8 cellular contexts compared by ENCODE assay signal in genomic region chr17:4980644-4981216, GRCh38. TPM values are rescaled to one million over a fixed set of nuclear protein-coding genes. Genes with fewer than 3 reads are reported as not detected.
DNase-seq lines count a peak whose midpoint lies in the region; ATAC-seq and TF ChIP-seq lines count a peak whose summit lies in the region.

No MANE protein-coding gene starts in this region.

- ATAC-seq in psoas muscle (peak; percentile 64 to 87 (median 72)), HG03520 (IDR thresholded peaks at IDR 0.05; ENCODE audit: unreplicated experiment) (no peak), HG03045 (IDR thresholded peaks at IDR 0.05; ENCODE audit: unreplicated experiment) (no peak)

- peaks cover 5% of the 10 kb centered on the region for H3K4me1 ChIP-seq in psoas muscle

- TF ChIP-seq CTCF in fibroblast of villous mesenchyme (IDR thresholded peaks at IDR 0.05; ENCODE audit: insufficient read depth, low read depth, low read length) (peak; percentile 79), psoas muscle (IDR thresholded peaks at IDR 0.05) (peak; percentile 69)

- intact Hi-C loops in psoas muscle (cut with DNase I) = loop anchor here (2.0 to 5.0 kb wide), 3 partner anchors 43 to 82 kb away; no protein-coding TSS in a partner anchor

- H3K27me3 ChIP-seq in psoas muscle (ENCODE audit: insufficient read depth in 3 of 3, low read length in 2 of 3) = no peaks in the 10 kb centered on the region

- 29 to 38% (median 32%) methylated on average over 6 of the region's 6 CpGs for WGBS in psoas muscle, 3 donors

- H3K9me3 ChIP-seq in psoas muscle = no peaks in the 10 kb centered on the region

- peak overlapping the region; percentile 23 for H3K27ac ChIP-seq in psoas muscle

- H3K4me3 ChIP-seq in fibroblast of villous mesenchyme (ENCODE audit: low read depth, low read length) (no peak overlapping the region), psoas muscle (no peak overlapping the region)

- H3K36me3 ChIP-seq in psoas muscle (ENCODE audit: insufficient read depth in 1 of 2, low read depth in 1 of 2) = peaks cover 11 to 99% of the 10 kb centered on the region in 2 donors

- DNase-seq in stimulated activated CD4-positive, alpha-beta T cell treated with anti-CD3 and anti-CD28 coated beads, Interleukin-15, amount 100 ng/mL, for 24 hours = peak; percentile 54
- no peak for DNase-seq in stimulated activated CD4-positive, alpha-beta T cell treated with anti-CD3 and anti-CD28 coated beads, Interleukin-4, amount 100 ng/mL, for 4 hours
- peak; percentile 28 for DNase-seq in NCI-H1105 (lab: John Stamatoyannopoulos, UW)
- peak; percentile 39 for DNase-seq in activated T-cell treated with anti-CD3 and anti-CD28 coated beads for 24 hours (ENCODE audit: low read depth)
- peak; percentile 60 for DNase-seq in fibroblast of villous mesenchyme (ENCODE audit: low read depth)
- DNase-seq in psoas muscle = no peak

RNA-seq across cellular contexts. Expression of gene CAMTA2, which starts 6.7 kb away (rescaled TPM):
- total RNA-seq in fibroblast of villous mesenchyme = 15.1 TPM in 2 replicates
- 10 to 100 TPM; 43.0 to 60.8 (median 51.0) TPM for total RNA-seq in psoas muscle
- 10 to 100 TPM; 30.3 to 50.2 (median 39.5) TPM for polyA plus RNA-seq in psoas muscle

RNA-seq across cellular contexts. Expression of gene SPAG7, which starts 13.1 kb away (rescaled TPM):
- total RNA-seq in fibroblast of villous mesenchyme (34.5 and 39.0 TPM in 2 replicates), psoas muscle (100 to 1,000 TPM in 3 of 4 donors, 10 to 100 TPM in 1; 79.2 to 156 (median 111) TPM)
- 100 to 1,000 TPM in 2 of 3 donors, 10 to 100 TPM in 1; 93.2 to 179 (median 170) TPM for polyA plus RNA-seq in psoas muscle

RNA-seq across cellular contexts. Expression of gene INCA1, which starts 16.6 kb away (rescaled TPM):
- total RNA-seq in fibroblast of villous mesenchyme = 0.97 and 1.3 TPM in 2 replicates
- 1 to 10 TPM; 2.9 to 4.9 (median 3.5) TPM for total RNA-seq in psoas muscle
- polyA plus RNA-seq in psoas muscle = 1 to 10 TPM; 1.6 to 4.1 (median 4.0) TPM

RNA-seq across cellular contexts. Expression of gene KIF1C, which starts 17.0 kb away (rescaled TPM):
- total RNA-seq in fibroblast of villous mesenchyme = 50.6 and 56.6 TPM in 2 replicates
- 1,000 to 10,000 TPM in 1 of 4 donors, 100 to 1,000 TPM in 3; 624 to 1,039 (median 691) TPM for total RNA-seq in psoas muscle
- 100 to 1,000 TPM; 204 to 445 (median 311) TPM for polyA plus RNA-seq in psoas muscle

RNA-seq across cellular contexts. Expression of gene ENO3, which starts 29.8 kb away (rescaled TPM):
- total RNA-seq in fibroblast of villous mesenchyme (2.6 and 7.4 TPM in 2 replicates), psoas muscle (1,000 to 10,000 TPM; 2,251 to 3,238 (median 2,533) TPM)
- 1,000 to 10,000 TPM; 1,126 to 5,696 (median 4,322) TPM for polyA plus RNA-seq in psoas muscle

Comparison
In these comparisons a context has a peak if more than half of its experiments do, and no peak if none do; other contexts are left out.
1. DNase-seq: peak in stimulated activated CD4-positive, alpha-beta T cell treated with anti-CD3 and anti-CD28 coated beads, Interleukin-15, amount 100 ng/mL, for 24 hours (single experiment), NCI-H1105 (single experiment), activated T-cell treated with anti-CD3 and anti-CD28 coated beads for 24 hours (single experiment) and fibroblast of villous mesenchyme (single experiment); none in stimulated activated CD4-positive, alpha-beta T cell treated with anti-CD3 and anti-CD28 coated beads, Interleukin-4, amount 100 ng/mL, for 4 hours (0 of 2) and psoas muscle (0 of 2).
2. ATAC-seq: peak in psoas muscle (4 of 4); none in HG03520 (single experiment) and HG03045 (single experiment).